13 cellular contexts compared by ENCODE assay signal in genomic region chr4:18722748-18723191, GRCh38.
"Had no signal": no experiment of that assay in that cellular context is flagged by ENCODE, and none has a peak within 500 bp of the region (broad histone marks: within the 10 kb centered on the region; RNA-seq: fewer than 3 reads in every experiment).

No MANE protein-coding gene starts in this region.

- H3K4me1 ChIP-seq: gastrocnemius medialis, testis had no signal

- H3K36me3 ChIP-seq: cardiac muscle cell, gastrocnemius medialis had no signal

- H3K9me3 ChIP-seq: gastrocnemius medialis, testis had no signal

- H3K27me3 ChIP-seq: cardiac muscle cell, gastrocnemius medialis, hepatocyte, testis had no signal

- ATAC-seq: effector memory CD8-positive, alpha-beta T cell; gastrocnemius medialis; left lobe of liver had no signal

- H3K4me3 ChIP-seq: cardiac muscle cell, gastrocnemius medialis, hepatocyte, testis had no signal

- H3K27ac ChIP-seq: cardiac muscle cell, epithelial cell of prostate, gastrocnemius medialis, hepatocyte, testis had no signal

- DNase-seq: activated B cell treated with CpG ODN at 0.5 μM for 24 hours; activated CD4-positive, alpha-beta T cell treated with anti-CD3 and anti-CD28 coated beads, Interleukin-2, amount 10 ng/mL, durations not matched to agents 24 days and 14 days; activated CD8-positive, alpha-beta memory T cell treated with anti-CD3 and anti-CD28 coated beads for 24 hours; activated naive CD4-positive, alpha-beta T cell treated with anti-CD3 and anti-CD28 coated beads for 36 hours; effector memory CD8-positive, alpha-beta T cell; gastrocnemius medialis; stimulated activated CD4-positive, alpha-beta T cell treated with anti-CD3 and anti-CD28 coated beads, Interleukin-15, amount 100 ng/mL, for 24 hours; stimulated activated CD4-positive, alpha-beta T cell treated with anti-CD3 and anti-CD28 coated beads, Interleukin-4, amount 100 ng/mL, for 24 hours; testis had no signal
